ENCODE assay signal across 8 cellular contexts in genomic region chr3:185283374-185283935, GRCh38. TPM values are rescaled to one million over a fixed set of nuclear protein-coding genes. Genes with fewer than 3 reads are reported as not detected.
A peak's percentile ranks its signal among the peaks of the same experiment; 100 is the strongest.
DNase-seq lines count a peak whose midpoint lies in the region; ATAC-seq and TF ChIP-seq lines count a peak whose summit lies in the region.

No MANE protein-coding gene starts in this region.

- peak overlapping the region; percentile 91 for H2AFZ ChIP-seq in neuronal stem cell (ENCODE audit: low read length)

- H3K27me3 ChIP-seq in NT2/D1 (ENCODE audit: insufficient read depth, insufficient read length), result no peaks in the 10 kb centered on the region
- H3K27me3 ChIP-seq in neuronal stem cell (ENCODE audit: control insufficient read depth in 3 of 3, insufficient read depth in 3 of 3, low read depth in 1 of 3, low read length in 3 of 3), result peaks cover 0 to 2% (median 0%) of the 10 kb centered on the region in 3 experiments

- no TSS peak for BruUV-seq in Calu3 (replicated peaks; lab: Mats Ljungman, UMichigan)

- CTCF ChIA-PET in Calu3 (lab: Charles Lee) (interaction anchor here (0.7 kb wide), 2 partner anchors 290 to 374 kb away, joined by 3 to 7 read pairs; no protein-coding TSS in a partner anchor), GM10248 (lab: Yijun Ruan, JAX) (no interaction called here)

- no peak overlapping the region for H3K23ac ChIP-seq in neuronal stem cell (ENCODE audit: low read depth, low read length, poor library complexity)

- WGBS in neuronal stem cell (ENCODE audit: extremely low coverage in 2 of 2, insufficient read length in 2 of 2, insufficient replicate concordance in 1 of 2), 2 donors, result no CpG with 5 or more reads among the region's 9 CpGs

- H3K4me2 ChIP-seq in neuronal stem cell (ENCODE audit: insufficient read depth, low read length, poor library complexity, severe bottlenecking), result peak overlapping the region; percentile 91

- POLR2A ChIA-PET in GM10248 (lab: Yijun Ruan, JAX), result no interaction called here

- no peak overlapping the region for H2BK5ac ChIP-seq in neuronal stem cell (ENCODE audit: low read length)

- no peak overlapping the region for H2BK120ac ChIP-seq in neuronal stem cell (ENCODE audit: low read depth, low read length)

- H3K36me3 ChIP-seq in NT2/D1 (ENCODE audit: insufficient read depth, insufficient read length, low read length) (peaks cover 11% of the 10 kb centered on the region), neuronal stem cell (replicated peaks in 1 of 2; ENCODE audit: control insufficient read depth in 2 of 2, insufficient read depth in 2 of 2, low read length in 2 of 2) (peaks cover 0 to 9% of the 10 kb centered on the region in 2 donors)

- peaks cover 45% of the 10 kb centered on the region for H3K4me1 Mint-ChIP-seq in Calu3 (ENCODE audit: low read depth, unreplicated experiment)
- peaks cover 10 to 23% of the 10 kb centered on the region in 2 donors for H3K4me1 Mint-ChIP-seq in effector memory CD8-positive, alpha-beta T cell (ENCODE audit: low read depth in 2 of 2)

- H3K9me3 ChIP-seq in NT2/D1 (ENCODE audit: insufficient read depth, low read length) (no peaks in the 10 kb centered on the region), neuronal stem cell (replicated peaks in 1 of 2; ENCODE audit: control insufficient read depth in 2 of 2, insufficient read depth in 1 of 2, low read depth in 1 of 2, low read length in 2 of 2) (no peaks in the 10 kb centered on the region)

- peak overlapping the region; percentile 87 for H3K4me3 Mint-ChIP-seq in Calu3 (ENCODE audit: low read depth, unreplicated experiment)
- peak overlapping the region; percentile 89 for H3K4me3 Mint-ChIP-seq in effector memory CD8-positive, alpha-beta T cell

- TF ChIP-seq CTCF in Calu3 (IDR thresholded peaks at IDR 0.05; ENCODE audit: unreplicated experiment) (no peak), GM10248 (IDR thresholded peaks at IDR 0.05; ENCODE audit: control extremely low read depth, extremely low read depth, low read depth, missing control alignments) (no peak)

- H2BK12ac ChIP-seq in neuronal stem cell (ENCODE audit: low read length), result no peak overlapping the region

- peaks cover 2% of the 10 kb centered on the region for H3K79me1 ChIP-seq in neuronal stem cell (ENCODE audit: low read depth, low read length)

- H4K8ac ChIP-seq in neuronal stem cell (ENCODE audit: low read depth, low read length), result no peak overlapping the region

- intact Hi-C loops in Calu3 (cut with micrococcal nuclease; ENCODE audit: unreplicated experiment), result loop anchor here (2.0 kb wide), 1 partner anchor 25 kb away; no protein-coding TSS in a partner anchor

- no peak overlapping the region for H2BK15ac ChIP-seq in neuronal stem cell (ENCODE audit: low read length)

- H3K4me1 ChIP-seq in NT2/D1 (ENCODE audit: insufficient read depth, insufficient read length) (no peaks in the 10 kb centered on the region), neuronal stem cell (ENCODE audit: control insufficient read depth in 2 of 2, insufficient read depth in 1 of 2, low read depth in 1 of 2, low read length in 2 of 2) (peaks cover 0 to 5% of the 10 kb centered on the region in 2 donors)

- no peaks in the 10 kb centered on the region for H3K27me3 Mint-ChIP-seq in Calu3 (ENCODE audit: unreplicated experiment)
- peaks cover 20 to 25% of the 10 kb centered on the region in 2 donors for H3K27me3 Mint-ChIP-seq in effector memory CD8-positive, alpha-beta T cell

- peak overlapping the region; percentile 76 for H3K9ac ChIP-seq in NT2/D1 (ENCODE audit: insufficient read length, low read depth)
- no peak overlapping the region for H3K9ac ChIP-seq in neuronal stem cell (ENCODE audit: low read depth, low read length, poor library complexity)

- H4K91ac ChIP-seq in neuronal stem cell (ENCODE audit: low read depth, low read length, poor library complexity), result no peak overlapping the region

- H2AK5ac ChIP-seq in neuronal stem cell (ENCODE audit: low read depth, low read length), result no peak overlapping the region

- no peak overlapping the region for H3K14ac ChIP-seq in neuronal stem cell (ENCODE audit: low read length)

- no peak for ATAC-seq in effector memory CD8-positive, alpha-beta T cell (replicated peaks)
- ATAC-seq in GM19452 (IDR thresholded peaks at IDR 0.05; ENCODE audit: unreplicated experiment) (no peak), GM21367 (IDR thresholded peaks at IDR 0.05; ENCODE audit: unreplicated experiment) (no peak)

- H3K36me3 Mint-ChIP-seq in Calu3 (ENCODE audit: insufficient read depth, unreplicated experiment), result peaks cover 30% of the 10 kb centered on the region
- peaks cover 14% of the 10 kb centered on the region for H3K36me3 Mint-ChIP-seq in effector memory CD8-positive, alpha-beta T cell (ENCODE audit: insufficient read depth)

- DNase-seq in Calu3, result no peak
- DNase-seq in NT2/D1 (ENCODE audit: low read depth, low spot score), result no peak
- no peak for DNase-seq in effector memory CD8-positive, alpha-beta T cell
- no peak for DNase-seq in neuronal stem cell (ENCODE audit: low spot score)
- DNase-seq in NCI-H146 treated with DMSO at 0.1 percent for 48 hours (lab: John Stamatoyannopoulos, UW; ENCODE audit: unreplicated experiment), result no peak
- no peak for DNase-seq in GM10248 (ENCODE audit: extremely low spot score)

- H3K27ac Mint-ChIP-seq in Calu3 (ENCODE audit: unreplicated experiment), result peak overlapping the region; percentile 88
- peak overlapping the region; percentile 95 to 96 for H3K27ac Mint-ChIP-seq in effector memory CD8-positive, alpha-beta T cell

- no peak overlapping the region for H3K18ac ChIP-seq in neuronal stem cell (ENCODE audit: low read length)

- peak overlapping the region; percentile 63 for H3K4me3 ChIP-seq in NT2/D1 (ENCODE audit: insufficient read length, low read depth)
- peak overlapping the region; percentile 87 to 96 for H3K4me3 ChIP-seq in neuronal stem cell (ENCODE audit: low read length in 2 of 2)

- no peaks in the 10 kb centered on the region for H3K9me3 Mint-ChIP-seq in Calu3 (ENCODE audit: low read depth, unreplicated experiment)
- no peaks in the 10 kb centered on the region for H3K9me3 Mint-ChIP-seq in effector memory CD8-positive, alpha-beta T cell

- no peak overlapping the region for H3K27ac ChIP-seq in neuronal stem cell (replicated peaks; ENCODE audit: low read length)

- no peak overlapping the region for H3K4ac ChIP-seq in neuronal stem cell (ENCODE audit: low read length)

RNA-seq across cellular contexts. Expression of gene EHHADH, which starts 29.6 kb away (rescaled TPM):
- total RNA-seq in Calu3 (2022), result 20.1 and 24.3 TPM in 2 replicates
- 1.9 TPM for polyA plus RNA-seq in neuronal stem cell (2013, experiment 1 of 2)
- polyA plus RNA-seq in neuronal stem cell (2013, experiment 2 of 2), result 2.6 TPM
